8 cellular contexts compared by ENCODE assay signal in genomic region chr15:91116379-91117067, GRCh38.
DNase-seq lines count a peak whose midpoint lies in the region; ATAC-seq and TF ChIP-seq lines count a peak whose summit lies in the region.

No MANE protein-coding gene starts in this region.

- H3K27ac ChIP-seq in VCaP: peak overlapping the region; percentile 11

- ATAC-seq in HG03139 (IDR thresholded peaks at IDR 0.05; ENCODE audit: unreplicated experiment): peak; percentile 85
- peak; percentile 54 for ATAC-seq in stimulated activated memory B cell treated with anti-CD40 and anti-IgM and Interleukin-4, amounts not matched to agents 10 μg/mL and 1 μg/mL and 100 μg/mL, for 72 hours

- H3K4me3 Mint-ChIP-seq in stimulated activated memory B cell treated with anti-CD40 and anti-IgM and Interleukin-4, amounts not matched to agents 10 μg/mL and 1 μg/mL and 100 μg/mL, for 72 hours: no peak overlapping the region

- no peak for TF ChIP-seq CTCF in VCaP (conservative IDR thresholded peaks at IDR 0.05)

- no peak overlapping the region for H3K27ac Mint-ChIP-seq in stimulated activated memory B cell treated with anti-CD40 and anti-IgM and Interleukin-4, amounts not matched to agents 10 μg/mL and 1 μg/mL and 100 μg/mL, for 72 hours

- DNase-seq in NCI-H510A treated with DMSO at 0.1 percent for 48 hours (lab: John Stamatoyannopoulos, UW): peak; percentile 67
- no peak for DNase-seq in NCI-H510A (lab: John Stamatoyannopoulos, UW)
- DNase-seq in NCI-H1105 treated with DMSO at 0.1 percent for 48 hours (lab: John Stamatoyannopoulos, UW): no peak
- DNase-seq in activated CD8-positive, alpha-beta memory T cell treated with anti-CD3 and anti-CD28 coated beads, Interleukin-2, amount 50 U/mL, for 48 hours: no peak
- no peak for DNase-seq in amniotic stem cell (lab: John Stamatoyannopoulos, UW)

- peaks cover 4% of the 10 kb centered on the region for H3K9me3 Mint-ChIP-seq in stimulated activated memory B cell treated with anti-CD40 and anti-IgM and Interleukin-4, amounts not matched to agents 10 μg/mL and 1 μg/mL and 100 μg/mL, for 72 hours

- H3K4me1 Mint-ChIP-seq in stimulated activated memory B cell treated with anti-CD40 and anti-IgM and Interleukin-4, amounts not matched to agents 10 μg/mL and 1 μg/mL and 100 μg/mL, for 72 hours: no peaks in the 10 kb centered on the region

- H3K27me3 Mint-ChIP-seq in stimulated activated memory B cell treated with anti-CD40 and anti-IgM and Interleukin-4, amounts not matched to agents 10 μg/mL and 1 μg/mL and 100 μg/mL, for 72 hours: peaks cover 22% of the 10 kb centered on the region

- no peaks in the 10 kb centered on the region for H3K36me3 Mint-ChIP-seq in stimulated activated memory B cell treated with anti-CD40 and anti-IgM and Interleukin-4, amounts not matched to agents 10 μg/mL and 1 μg/mL and 100 μg/mL, for 72 hours
